Comparison of ENCODE assay signal across 8 cellular contexts in genomic region chr6:5025911-5026819, GRCh38. TPM values are rescaled to one million over a fixed set of nuclear protein-coding genes. Genes with fewer than 3 reads are reported as not detected.
DNase-seq lines count a peak whose midpoint lies in the region; ATAC-seq lines count a peak whose summit lies in the region.

No MANE protein-coding gene starts in this region.

- H3K4me1 Mint-ChIP-seq in dendritic cell treated with granulocyte-macrophage colony-stimulating factor and Interleukin-4, amounts not matched to agents 40 ng/mL and 50 ng/mL, for 4 days (ENCODE audit: low read depth): peaks cover 20% of the 10 kb centered on the region
- peaks cover 12 to 24% of the 10 kb centered on the region in 2 donors for H3K4me1 Mint-ChIP-seq in stimulated activated naive B cell treated with anti-CD40 and anti-IgM and Interleukin-4, amounts not matched to agents 10 μg/mL and 1 μg/mL and 100 μg/mL, for 72 hours

- DNase-seq in NCI-H1092 treated with DMSO at 0.1 percent for 48 hours (lab: John Stamatoyannopoulos, UW) (peak; percentile 5), NCI-H1092 (lab: John Stamatoyannopoulos, UW) (no peak), NOMO-1 (lab: John Stamatoyannopoulos, UW; ENCODE audit: unreplicated experiment in 2 of 2) (peak; percentile 27 to 37), left lobe of liver (ENCODE audit: low spot score) (peak; percentile 56), occipital lobe (lab: John Stamatoyannopoulos, UW) (no peak), NCI-H1694 (lab: John Stamatoyannopoulos, UW) (no peak)
- no peak for DNase-seq in stimulated activated naive B cell treated with anti-CD40 and anti-IgM and Interleukin-4, amounts not matched to agents 10 μg/mL and 1 μg/mL and 100 μg/mL, for 72 hours

- intact Hi-C loops in dendritic cell treated with granulocyte-macrophage colony-stimulating factor and Interleukin-4, amounts not matched to agents 40 ng/mL and 50 ng/mL, for 4 days (cut with micrococcal nuclease): no loop called here

- H3K27ac Mint-ChIP-seq in dendritic cell treated with granulocyte-macrophage colony-stimulating factor and Interleukin-4, amounts not matched to agents 40 ng/mL and 50 ng/mL, for 4 days: peak overlapping the region; percentile 83
- H3K27ac Mint-ChIP-seq in stimulated activated naive B cell treated with anti-CD40 and anti-IgM and Interleukin-4, amounts not matched to agents 10 μg/mL and 1 μg/mL and 100 μg/mL, for 72 hours: peak overlapping the region; percentile 60

- peaks cover 8% of the 10 kb centered on the region for H3K27me3 Mint-ChIP-seq in dendritic cell treated with granulocyte-macrophage colony-stimulating factor and Interleukin-4, amounts not matched to agents 40 ng/mL and 50 ng/mL, for 4 days
- H3K27me3 Mint-ChIP-seq in stimulated activated naive B cell treated with anti-CD40 and anti-IgM and Interleukin-4, amounts not matched to agents 10 μg/mL and 1 μg/mL and 100 μg/mL, for 72 hours: peaks cover 16 to 18% of the 10 kb centered on the region in 2 donors

- peak; percentile 85 for ATAC-seq in left lobe of liver
- ATAC-seq in stimulated activated naive B cell treated with anti-CD40 and anti-IgM and Interleukin-4, amounts not matched to agents 10 μg/mL and 1 μg/mL and 100 μg/mL, for 72 hours (replicated peaks): no peak

- no peaks in the 10 kb centered on the region for H3K36me3 Mint-ChIP-seq in dendritic cell treated with granulocyte-macrophage colony-stimulating factor and Interleukin-4, amounts not matched to agents 40 ng/mL and 50 ng/mL, for 4 days (ENCODE audit: low read depth)
- peaks cover 17 to 20% of the 10 kb centered on the region in 2 donors for H3K36me3 Mint-ChIP-seq in stimulated activated naive B cell treated with anti-CD40 and anti-IgM and Interleukin-4, amounts not matched to agents 10 μg/mL and 1 μg/mL and 100 μg/mL, for 72 hours

- H3K9me3 Mint-ChIP-seq in dendritic cell treated with granulocyte-macrophage colony-stimulating factor and Interleukin-4, amounts not matched to agents 40 ng/mL and 50 ng/mL, for 4 days: no peaks in the 10 kb centered on the region
- peaks cover 3 to 4% of the 10 kb centered on the region in 2 donors for H3K9me3 Mint-ChIP-seq in stimulated activated naive B cell treated with anti-CD40 and anti-IgM and Interleukin-4, amounts not matched to agents 10 μg/mL and 1 μg/mL and 100 μg/mL, for 72 hours

- H3K4me3 Mint-ChIP-seq in dendritic cell treated with granulocyte-macrophage colony-stimulating factor and Interleukin-4, amounts not matched to agents 40 ng/mL and 50 ng/mL, for 4 days: peak overlapping the region; percentile 87
- H3K4me3 Mint-ChIP-seq in stimulated activated naive B cell treated with anti-CD40 and anti-IgM and Interleukin-4, amounts not matched to agents 10 μg/mL and 1 μg/mL and 100 μg/mL, for 72 hours: peak overlapping the region; percentile 83 to 90

RNA-seq across cellular contexts. Expression of gene RPP40, which starts 22.3 kb away (rescaled TPM):
- total RNA-seq in left lobe of liver: 3.5 TPM
- total RNA-seq in occipital lobe: 14.0 TPM

RNA-seq across cellular contexts. Expression of gene PPP1R3G, which starts 59.0 kb away (rescaled TPM):
- total RNA-seq in left lobe of liver (0.40 TPM), occipital lobe (1.2 TPM)

Comparison
In these comparisons a context has a peak if more than half of its experiments do, and no peak if none do; other contexts are left out.
1. DNase-seq: peak in NCI-H1092 treated with DMSO at 0.1 percent for 48 hours (single experiment), NOMO-1 (2 of 2) and left lobe of liver (single experiment); none in NCI-H1092 (single experiment), stimulated activated naive B cell treated with anti-CD40 and anti-IgM and Interleukin-4, amounts not matched to agents 10 μg/mL and 1 μg/mL and 100 μg/mL, for 72 hours (single experiment), occipital lobe (single experiment) and NCI-H1694 (single experiment).